In the genomic region with DNA sequence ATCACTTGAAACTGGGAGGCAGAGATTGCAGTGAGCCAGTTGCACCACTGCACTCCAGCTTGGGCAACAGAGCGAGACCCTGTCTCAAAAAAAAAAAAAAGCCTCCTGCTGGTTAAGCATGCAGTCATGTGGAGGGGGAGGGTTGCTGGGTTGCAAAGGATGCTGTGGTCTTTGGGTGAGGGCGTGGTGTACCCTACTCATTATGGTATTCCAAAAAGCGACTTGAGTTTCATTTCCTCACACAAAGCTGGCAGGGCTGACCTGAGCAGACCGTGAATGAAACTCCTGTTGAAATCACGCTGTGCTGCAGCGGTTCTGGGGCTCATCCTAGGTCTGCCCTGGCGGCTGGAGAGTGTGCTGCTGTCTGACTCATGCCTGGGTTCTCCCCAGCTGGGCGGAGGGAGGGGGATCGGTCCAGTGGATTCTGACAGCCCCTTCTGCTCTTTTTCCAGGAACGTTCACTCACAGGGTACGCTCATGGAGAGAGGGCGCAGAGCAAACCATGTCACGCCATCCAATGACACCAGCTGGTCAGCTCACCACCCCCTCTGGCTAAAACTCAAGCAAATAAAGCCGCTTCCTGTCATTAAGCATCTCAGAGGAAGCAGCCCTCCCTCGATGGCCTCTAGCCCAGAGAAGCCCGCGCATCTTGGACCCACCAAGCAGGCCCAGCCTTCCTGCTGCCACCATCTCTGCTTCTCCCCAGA, we compare ENCODE assay signal across 8 cellular contexts.
DNase-seq lines count a peak whose midpoint lies in the region; ATAC-seq and TF ChIP-seq lines count a peak whose summit lies in the region.

No MANE protein-coding gene starts in this region.

- no peaks in the 10 kb centered on the region for H3K36me3 ChIP-seq in esophagus (ENCODE audit: control insufficient read depth in 2 of 2, insufficient read depth in 2 of 2, low read length in 1 of 2)
- no peaks in the 10 kb centered on the region for H3K36me3 ChIP-seq in rectal smooth muscle tissue (ENCODE audit: control insufficient read depth, insufficient read depth, low read length)

- CTCF ChIA-PET in HEK293T (lab: Yijun Ruan, JAX), result interaction anchor here (0.8 to 2.1 kb wide), 4 partner anchors 16 to 340 kb away, joined by 3 to 7 read pairs (median 4); no protein-coding TSS in a partner anchor

- POLR2A ChIA-PET in HEK293T (lab: Yijun Ruan, JAX), result interaction anchor here (0.6 kb wide), 1 partner anchor 146 kb away, joined by 3 read pairs; no protein-coding TSS in a partner anchor

- H3K27me3 ChIP-seq in esophagus (ENCODE audit: control insufficient read depth in 1 of 2, insufficient read depth in 2 of 2, low read length in 2 of 2) (no peaks in the 10 kb centered on the region), rectal smooth muscle tissue (ENCODE audit: control insufficient read depth, insufficient read depth, low read length) (no peaks in the 10 kb centered on the region)

- H3K4me1 ChIP-seq in esophagus (ENCODE audit: control insufficient read depth in 2 of 2, insufficient read depth in 2 of 2, low read length in 1 of 2), result no peaks in the 10 kb centered on the region
- H3K4me1 ChIP-seq in rectal smooth muscle tissue (ENCODE audit: control insufficient read depth, insufficient read depth, low read length), result no peaks in the 10 kb centered on the region

- DNase-seq in HEK293T (ENCODE audit: extremely low spot score), result no peak
- DNase-seq in NCI-H1092 treated with DMSO at 0.1 percent for 48 hours (lab: John Stamatoyannopoulos, UW), result peak; percentile 83
- peak; percentile 13 to 31 for DNase-seq in activated CD4-positive, alpha-beta T cell treated with anti-CD3 and anti-CD28 coated beads for 4 hours
- DNase-seq in NCI-H1694 treated with DMSO at 0.1 percent for 48 hours (lab: John Stamatoyannopoulos, UW), result no peak
- DNase-seq in NCI-H1105 treated with DMSO at 0.1 percent for 48 hours (lab: John Stamatoyannopoulos, UW), result no peak

- H3K4me3 ChIP-seq in esophagus (ENCODE audit: low read depth in 1 of 2, low read length in 2 of 2), result no peak overlapping the region
- peak overlapping the region; percentile 41 for H3K4me3 ChIP-seq in rectal smooth muscle tissue (ENCODE audit: low read length)

- ATAC-seq in GM18498 (IDR thresholded peaks at IDR 0.05; ENCODE audit: unreplicated experiment), result peak; percentile 94

- WGBS in esophagus, 2 donors, result 58% methylated on average over 17 of the region's 17 CpGs

- no peaks in the 10 kb centered on the region for H3K9me3 ChIP-seq in esophagus (ENCODE audit: control insufficient read depth in 2 of 2, insufficient read depth in 1 of 2, low read depth in 1 of 2, low read length in 1 of 2)

- H3K9ac ChIP-seq in rectal smooth muscle tissue (ENCODE audit: low read length), result no peak overlapping the region

- H3K27ac ChIP-seq in esophagus (ENCODE audit: low read depth in 2 of 2, low read length in 1 of 2), result peak overlapping the region; percentile 11 to 66
- H3K27ac ChIP-seq in rectal smooth muscle tissue (ENCODE audit: low read depth, low read length), result peak overlapping the region; percentile 38

TF ChIP-seq in HEK293T, 16 proteins besides CTCF, POLR2A, EP300 and RAD21:
- TF ChIP-seq ZNF384 (IDR thresholded peaks at IDR 0.05) (0 out of 2 replicates have a peak, but pooled peaks have one; percentile 42), FOXM1 (IDR thresholded peaks at IDR 0.05; ENCODE audit: borderline replicate concordance) (no peak), NFRKB (IDR thresholded peaks at IDR 0.05) (no peak), SUZ12 (IDR thresholded peaks at IDR 0.05) (no peak), L3MBTL2 (conservative IDR thresholded peaks at IDR 0.05) (no peak)

Comparison
In these comparisons a context has a peak if more than half of its experiments do, and no peak if none do; other contexts are left out.
1. DNase-seq: peak in NCI-H1092 treated with DMSO at 0.1 percent for 48 hours (single experiment) and activated CD4-positive, alpha-beta T cell treated with anti-CD3 and anti-CD28 coated beads for 4 hours (2 of 2); none in HEK293T (single experiment), NCI-H1694 treated with DMSO at 0.1 percent for 48 hours (single experiment) and NCI-H1105 treated with DMSO at 0.1 percent for 48 hours (single experiment).